In the genomic region with DNA sequence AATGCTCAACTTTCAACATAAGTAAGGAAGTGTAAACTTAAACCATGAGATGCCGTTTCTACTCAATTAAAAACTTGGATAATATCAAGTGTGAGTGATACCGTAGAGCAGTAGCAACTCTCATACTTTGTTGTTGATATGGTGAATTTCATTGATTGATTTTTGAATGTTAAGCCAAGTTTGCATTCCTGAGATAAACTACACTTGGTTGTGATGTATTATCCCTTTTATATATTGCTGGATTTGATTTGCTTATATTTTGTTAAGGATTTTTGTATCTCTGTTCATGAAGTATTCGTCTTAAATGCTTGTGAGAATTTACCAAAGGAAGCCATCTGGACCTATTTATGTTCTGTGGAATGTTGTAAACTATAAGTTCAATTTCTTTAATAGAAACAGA, we compare ENCODE assay signal across 12 cellular contexts.
"Had no signal": no experiment of that assay in that cellular context is flagged by ENCODE, and none has a peak within 500 bp of the region (broad histone marks: within the 10 kb centered on the region; RNA-seq: fewer than 3 reads in every experiment).

No MANE protein-coding gene starts in this region.

- H3K27ac ChIP-seq: brain microvascular endothelial cell, esophagus muscularis mucosa, parathyroid adenoma, uterus had no signal

- ATAC-seq: activated CD4-positive, CD25-positive, alpha-beta regulatory T cell treated with anti-CD3 and anti-CD28 coated beads, Interleukin-2, amount 50 U/mL, for 24 hours had no signal

- H3K27me3 ChIP-seq: brain microvascular endothelial cell, esophagus muscularis mucosa, uterus had no signal

- H3K9me3 Mint-ChIP-seq: activated T-helper 2 cell treated with anti-CD3 and anti-CD28 coated beads, Interferon-gamma antibody, Interleukin-2, Interleukin-4, amounts not matched to agents 10 μg/mL and 5 μg/mL and 100 μg/mL, durations not matched to agents 14 hours and 24 hours and 36 hours; T-helper 2 cell treated with Interferon-gamma antibody and Interleukin-4, amounts not matched to agents 5 μg/mL and 100 μg/mL, for 36 hours had no signal

- H3K36me3 ChIP-seq: brain microvascular endothelial cell, esophagus muscularis mucosa, uterus had no signal

- H3K4me3 ChIP-seq: esophagus muscularis mucosa, uterus had no signal

- H3K4me3 Mint-ChIP-seq: T-helper 2 cell treated with Interferon-gamma antibody and Interleukin-4, amounts not matched to agents 5 μg/mL and 100 μg/mL, for 36 hours had no signal

- H2AFZ ChIP-seq: parathyroid adenoma had no signal

- H3K4me1 ChIP-seq: uterus had no signal

- DNase-seq: activated naive CD4-positive, alpha-beta T cell treated with anti-CD3 and anti-CD28 coated beads, Interleukin-2, amount 50 U/mL, for 16 hours; amniotic stem cell; brain microvascular endothelial cell; cerebellar nuclear complex; stimulated activated CD4-positive, alpha-beta T cell treated with anti-CD3 and anti-CD28 coated beads, Interleukin-15, amount 100 ng/mL, for 24 hours; stimulated activated CD4-positive, alpha-beta T cell treated with anti-CD3 and anti-CD28 coated beads, Interleukin-4, amount 100 ng/mL, for 4 hours; uterus had no signal

- H3K27ac Mint-ChIP-seq: activated T-helper 2 cell treated with anti-CD3 and anti-CD28 coated beads, Interferon-gamma antibody, Interleukin-2, Interleukin-4, amounts not matched to agents 10 μg/mL and 5 μg/mL and 100 μg/mL, durations not matched to agents 14 hours and 24 hours and 36 hours had no signal

- H3K9me3 ChIP-seq: esophagus muscularis mucosa, uterus had no signal

- H3K9ac ChIP-seq: parathyroid adenoma had no signal
